In the genomic region with DNA sequence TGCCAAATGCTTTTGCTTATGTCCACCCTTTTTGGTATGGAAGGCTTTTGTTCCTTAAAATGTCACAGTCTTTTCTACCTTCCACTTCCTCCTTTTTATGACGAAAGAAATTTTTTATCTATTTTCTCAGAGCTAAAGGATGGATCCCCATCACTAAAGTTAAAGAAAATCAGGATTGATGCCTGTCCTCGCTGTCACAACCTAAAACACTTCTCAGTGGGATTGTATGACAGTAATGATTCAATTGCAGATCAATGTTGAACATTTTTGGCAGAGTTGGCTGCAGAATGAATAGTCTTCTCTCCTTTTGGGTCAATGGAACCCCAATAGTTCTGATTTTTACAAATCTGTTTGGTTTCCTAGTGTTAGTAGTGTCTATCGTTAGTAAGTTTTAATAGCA, we compare ENCODE assay signal across 1 cellular context.
TF ChIP-seq lines count a peak whose summit lies in the region.

No MANE protein-coding gene starts in this region.

TF ChIP-seq in WTC11, 78 proteins besides CTCF, POLR2A, EP300 and RAD21 (continued from another document):
- TF ChIP-seq MXD4 (CRISPR knock-in tag; IDR thresholded peaks at IDR 0.05; ENCODE audit: borderline replicate concordance) (no peak), TEAD4 (CRISPR knock-in tag; IDR thresholded peaks at IDR 0.05) (no peak), MYBL2 (CRISPR knock-in tag; IDR thresholded peaks at IDR 0.05) (no peak), SMAD3 (CRISPR knock-in tag; IDR thresholded peaks at IDR 0.05; ENCODE audit: borderline replicate concordance) (no peak)
